In the genomic region with DNA sequence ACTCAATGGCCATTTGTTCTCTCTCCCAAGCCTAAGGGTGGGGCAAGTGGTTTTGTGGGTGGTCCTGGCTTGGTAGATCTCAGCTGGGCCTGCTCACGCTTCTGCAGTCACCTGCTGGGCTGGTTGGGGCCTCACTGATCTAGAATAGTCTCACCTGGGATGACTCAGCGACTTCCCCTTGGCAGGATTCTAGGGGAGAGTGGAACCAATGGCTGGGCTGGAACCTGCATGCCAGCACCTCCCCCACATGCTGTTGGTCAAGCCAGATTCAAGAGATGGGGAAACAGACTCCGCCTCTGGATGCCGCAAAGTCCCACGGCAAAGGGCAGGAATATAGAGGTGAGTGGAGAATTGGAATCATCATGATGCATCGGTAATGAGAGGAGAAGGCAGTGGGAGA, we compare ENCODE assay signal across 20 cellular contexts.
DNase-seq lines count a peak whose midpoint lies in the region; ATAC-seq, FAIRE-seq and TF ChIP-seq lines count a peak whose summit lies in the region.
"Had no signal": no experiment of that assay in that cellular context is flagged by ENCODE, and none has a peak within 500 bp of the region (broad histone marks: within the 10 kb centered on the region; RNA-seq: fewer than 3 reads in every experiment).

No MANE protein-coding gene starts in this region.

- FAIRE-seq in K562 (lab: Jason Lieb, UNC) = no peak
- FAIRE-seq: D721Med had no signal

- no peak overlapping the region for H3K18ac ChIP-seq in mesendoderm (ENCODE audit: low read length)

- H3K27ac Mint-ChIP-seq in CD8-positive, alpha-beta T cell = no peak overlapping the region
- H3K27ac Mint-ChIP-seq: CD4-positive, alpha-beta memory T cell had no signal

- no peaks in the 10 kb centered on the region for H3K9me1 ChIP-seq in K562 (ENCODE audit: control insufficient read depth, insufficient read depth, low read length)

- no peaks in the 10 kb centered on the region for H3K9me3 Mint-ChIP-seq in CD8-positive, alpha-beta T cell

- 4% methylated on average over 6 of the region's 6 CpGs for WGBS in K562 (ENCODE audit: insufficient coverage, low coverage, missing lambda C conversion rate)
- no CpG with 5 or more reads among the region's 6 CpGs for WGBS in mesendoderm (ENCODE audit: extremely low coverage, insufficient coverage, low lambda C conversion rate)

- TF ChIP-seq EP300 in K562 (IDR thresholded peaks at IDR 0.05; ENCODE audit: low read length) = no peak

- H4K20me1 ChIP-seq in K562 (replicated peaks; ENCODE audit: control insufficient read depth, insufficient read depth, low read length) = no peaks in the 10 kb centered on the region

- intact Hi-C loops in K562 (cut with micrococcal nuclease) = no loop called here
- intact Hi-C loops in CD8-positive, alpha-beta T cell (cut with DNase I, micrococcal nuclease) = no loop called here

- H3K4me1 ChIP-seq in K562 (replicated peaks in 1 of 2; ENCODE audit: control insufficient read depth in 2 of 2, insufficient read depth in 2 of 2, low read length in 2 of 2) (peaks cover 0 to 4% of the 10 kb centered on the region in 2 experiments; a peak in 1 of 5 replicates), mesendoderm (ENCODE audit: control insufficient read depth, low read depth, low read length) (no peaks in the 10 kb centered on the region)
- H3K4me1 ChIP-seq in CD8-positive, alpha-beta T cell (ENCODE audit: insufficient read depth, low read length) = peaks cover 19% of the 10 kb centered on the region
- H3K4me1 ChIP-seq: HAP-1 had no signal

- no peak for TF ChIP-seq CTCF in K562 (IDR thresholded peaks at IDR 0.05 in 2 of 3, conservative IDR thresholded peaks at IDR 0.05 in 1 of 3; ENCODE audit: insufficient read depth in 2 of 3, low read depth in 1 of 3, low read length in 3 of 3)
- TF ChIP-seq CTCF in CD8-positive, alpha-beta T cell (IDR thresholded peaks at IDR 0.05) = no peak

- BruUV-seq in K562 (replicated peaks; lab: Mats Ljungman, UMichigan) = no TSS peak

- POLR2A ChIA-PET in K562 (lab: Yijun Ruan, JAX) = no interaction called here
- POLR2A ChIA-PET in CD8-positive, alpha-beta T cell (lab: Charles Lee) = no interaction called here

- no peak for TF ChIP-seq POLR2A in K562 (conservative IDR thresholded peaks at IDR 0.05)

- H3K4me2 ChIP-seq in K562 (ENCODE audit: insufficient read depth, low read length) (no peak overlapping the region), mesendoderm (ENCODE audit: low read length) (no peak overlapping the region)
- H3K4me2 ChIP-seq: PC-9 had no signal

- H4K5ac ChIP-seq in mesendoderm (ENCODE audit: low read length) = no peak overlapping the region

- H3K79me1 ChIP-seq in mesendoderm (ENCODE audit: low read length) = no peaks in the 10 kb centered on the region

- no peaks in the 10 kb centered on the region for H3K79me2 ChIP-seq in K562 (ENCODE audit: control insufficient read depth, insufficient read depth, low read length)
- H3K79me2 ChIP-seq in mesendoderm (ENCODE audit: control insufficient read depth, insufficient read depth, low read length) = no peaks in the 10 kb centered on the region

- H3K36me3 ChIP-seq in K562 (ENCODE audit: control insufficient read depth, insufficient read depth, low read length) (no peaks in the 10 kb centered on the region), mesendoderm (ENCODE audit: control insufficient read depth, insufficient read depth, low read length) (no peaks in the 10 kb centered on the region)
- H3K36me3 ChIP-seq in CD8-positive, alpha-beta T cell (ENCODE audit: insufficient read depth, low read length) = no peaks in the 10 kb centered on the region
- H3K36me3 ChIP-seq: HAP-1 had no signal

- no peak overlapping the region for H3K23ac ChIP-seq in mesendoderm (ENCODE audit: low read length)

- H3K27ac ChIP-seq in K562 (ENCODE audit: extremely low read depth, low read depth, low read length) (no peak overlapping the region), mesendoderm (ENCODE audit: low read depth, low read length) (no peak overlapping the region)
- no peak overlapping the region for H3K27ac ChIP-seq in CD8-positive, alpha-beta T cell (ENCODE audit: low read depth, low read length)
- H3K27ac ChIP-seq: PC-9, RWPE1 had no signal

- H3K27me3 Mint-ChIP-seq in CD8-positive, alpha-beta T cell (ENCODE audit: low read depth) = no peaks in the 10 kb centered on the region

- peak; percentile 43; the same call in 2 of the 3 replicates for ATAC-seq in K562
- no peak for ATAC-seq in CD8-positive, alpha-beta T cell
- ATAC-seq: SK-N-SH treated with all-trans-retinoic acid at 6 μM for 48 hours had no signal

- no peak overlapping the region for H3K4me3 Mint-ChIP-seq in CD8-positive, alpha-beta T cell
- H3K4me3 Mint-ChIP-seq: CD4-positive, alpha-beta memory T cell had no signal

- peak; percentile 78 for DNase-seq in DMS53 (lab: John Stamatoyannopoulos, UW)
- peak; percentile 11 for DNase-seq in HT-29 (ENCODE audit: low spot score)
- peak in 2 of 4 experiments; percentile 17 for DNase-seq in K562 (ENCODE audit: extremely low read depth in 1 of 4, low spot score in 3 of 4)
- peak; percentile 70 for DNase-seq in mesendoderm
- DNase-seq in hepatic stellate cell (ENCODE audit: low spot score) = no peak
- no peak for DNase-seq in CD8-positive, alpha-beta T cell
- no peak for DNase-seq in stimulated activated CD4-positive, alpha-beta T cell treated with anti-CD3 and anti-CD28 coated beads, Interleukin-1b, Interleukin-23, amount 100 ng/mL, for 48 hours
- DNase-seq: CD4-positive, alpha-beta memory T cell; DMS79 treated with DMSO at 0.1 percent for 48 hours; NCI-H1092 treated with DMSO at 0.1 percent for 48 hours; NCI-H146; NCI-H2081; NCI-H524; NCI-H82; PC-9; SIG-M5 had no signal

- no peak overlapping the region for H4K8ac ChIP-seq in mesendoderm (ENCODE audit: low read depth, low read length)

- no peak overlapping the region for H2AK5ac ChIP-seq in mesendoderm (ENCODE audit: low read length)

- no peak for TF ChIP-seq RAD21 in K562 (CRISPR knock-in tag; conservative IDR thresholded peaks at IDR 0.05 in 1 of 2, IDR thresholded peaks at IDR 0.05 in 1 of 2)

- no peak overlapping the region for H2BK5ac ChIP-seq in mesendoderm (ENCODE audit: low read length)

- CTCF ChIA-PET in K562 (lab: Yijun Ruan, JAX; ENCODE audit: low intra/inter-chr PET ratio) = no interaction called here
- CTCF ChIA-PET in CD8-positive, alpha-beta T cell (lab: Charles Lee) = no interaction called here

- no peaks in the 10 kb centered on the region for H3K36me3 Mint-ChIP-seq in CD8-positive, alpha-beta T cell
- H3K36me3 Mint-ChIP-seq: CD4-positive, alpha-beta memory T cell had no signal

- H3K9ac ChIP-seq in K562 (ENCODE audit: insufficient read depth in 1 of 2, low read depth in 2 of 2, low read length in 2 of 2) (no peak overlapping the region), mesendoderm (ENCODE audit: low read length) (no peak overlapping the region)

- no peak overlapping the region for H2AFZ ChIP-seq in K562 (ENCODE audit: low read depth, low read length)
- H2AFZ ChIP-seq: PC-9 had no signal

- no peaks in the 10 kb centered on the region for H3K9me3 ChIP-seq in K562 (replicated peaks; ENCODE audit: control insufficient read depth, insufficient read depth, low read depth, low read length)
- no peaks in the 10 kb centered on the region for H3K9me3 ChIP-seq in CD8-positive, alpha-beta T cell (ENCODE audit: low read length)
- H3K9me3 ChIP-seq: HAP-1 had no signal

- no peak overlapping the region for H3K56ac ChIP-seq in mesendoderm (ENCODE audit: low read length)

- in situ Hi-C loops in K562 (cut with MboI) = no loop called here

- H2BK120ac ChIP-seq in mesendoderm (ENCODE audit: low read depth, low read length) = no peak overlapping the region

- H3K4me1 Mint-ChIP-seq in CD8-positive, alpha-beta T cell (ENCODE audit: low read depth) = peaks cover 28% of the 10 kb centered on the region

- H2BK15ac ChIP-seq in mesendoderm (replicated peaks; ENCODE audit: low read depth) = no peak overlapping the region

- H3K4me3 ChIP-seq in K562 (no peak overlapping the region), mesendoderm (ENCODE audit: low read length) (no peak overlapping the region)
- no peak overlapping the region for H3K4me3 ChIP-seq in CD8-positive, alpha-beta T cell (ENCODE audit: low read depth, low read length)
- H3K4me3 ChIP-seq: HAP-1, PC-9 had no signal

- H3K27me3 ChIP-seq in K562 (ENCODE audit: control insufficient read depth in 2 of 2, insufficient read depth in 2 of 2, low read length in 2 of 2) = peaks cover 9 to 38% of the 10 kb centered on the region in 2 experiments; a peak in 4 of 5 replicates
- H3K27me3 ChIP-seq in mesendoderm (ENCODE audit: insufficient read depth, low read length, poor library complexity) = no peaks in the 10 kb centered on the region
- no peaks in the 10 kb centered on the region for H3K27me3 ChIP-seq in CD8-positive, alpha-beta T cell (ENCODE audit: insufficient read depth, low read length)

- no peak overlapping the region for H3K4ac ChIP-seq in mesendoderm (ENCODE audit: low read depth, low read length)

TF ChIP-seq in K562, 482 proteins besides CTCF, POLR2A, EP300 and RAD21 (continues in another document):
- TF ChIP-seq JUNB (CRISPR knock-in tag; conservative IDR thresholded peaks at IDR 0.05) (no peak), ZNF212 (CRISPR knock-in tag; IDR thresholded peaks at IDR 0.05) (no peak), TEAD1 (CRISPR knock-in tag; IDR thresholded peaks at IDR 0.05) (no peak), SMAD1 (IDR thresholded peaks at IDR 0.05; ENCODE audit: low read depth, low read length, partially characterized antibody) (no peak), MAFG (tag; conservative IDR thresholded peaks at IDR 0.05) (peak; percentile 33; the same call in 1 of the 2 replicates), NFE2 (IDR thresholded peaks at IDR 0.05; ENCODE audit: low read depth) (peak; percentile 59), NFE2L1 (tag; IDR thresholded peaks at IDR 0.05; ENCODE audit: borderline replicate concordance, low read depth) (0 out of 2 replicates have a peak, but pooled peaks have one; percentile 15), C11orf30 (IDR thresholded peaks at IDR 0.05; ENCODE audit: low read depth) (peak; percentile 25; the same call in 1 of the 2 replicates)
- TF ChIP-seq, protein P1, sequence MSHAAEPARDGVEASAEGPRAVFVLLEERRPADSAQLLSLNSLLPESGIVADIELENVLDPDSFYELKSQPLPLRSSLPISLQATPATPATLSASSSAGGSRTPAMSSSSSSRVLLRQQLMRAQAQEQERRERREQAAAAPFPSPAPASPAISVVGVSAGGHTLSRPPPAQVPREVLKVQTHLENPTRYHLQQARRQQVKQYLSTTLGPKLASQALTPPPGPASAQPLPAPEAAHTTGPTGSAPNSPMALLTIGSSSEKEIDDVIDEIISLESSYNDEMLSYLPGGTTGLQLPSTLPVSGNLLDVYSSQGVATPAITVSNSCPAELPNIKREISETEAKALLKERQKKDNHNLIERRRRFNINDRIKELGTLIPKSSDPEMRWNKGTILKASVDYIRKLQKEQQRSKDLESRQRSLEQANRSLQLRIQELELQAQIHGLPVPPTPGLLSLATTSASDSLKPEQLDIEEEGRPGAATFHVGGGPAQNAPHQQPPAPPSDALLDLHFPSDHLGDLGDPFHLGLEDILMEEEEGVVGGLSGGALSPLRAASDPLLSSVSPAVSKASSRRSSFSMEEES (CRISPR knock-in tag; IDR thresholded peaks at IDR 0.05) = no peak

Comparison
In these comparisons a context has a peak if more than half of its experiments do, and no peak if none do; other contexts are left out.
1. DNase-seq: peak in DMS53 (single experiment), HT-29 (single experiment) and mesendoderm (single experiment); none in hepatic stellate cell (single experiment), CD8-positive, alpha-beta T cell (0 of 7) and stimulated activated CD4-positive, alpha-beta T cell treated with anti-CD3 and anti-CD28 coated beads, Interleukin-1b, Interleukin-23, amount 100 ng/mL, for 48 hours (single experiment).